ENCODE assay signal across 27 cellular contexts in genomic region chr1:226873771-226874578, GRCh38. TPM values are rescaled to one million over a fixed set of nuclear protein-coding genes. Genes with fewer than 3 reads are reported as not detected.
DNase-seq lines count a peak whose midpoint lies in the region; ATAC-seq and TF ChIP-seq lines count a peak whose summit lies in the region.
"Had no signal": no experiment of that assay in that cellular context is flagged by ENCODE, and none has a peak within 500 bp of the region (broad histone marks: within the 10 kb centered on the region; RNA-seq: fewer than 3 reads in every experiment).

No MANE protein-coding gene starts in this region.

- TF ChIP-seq CTCF in HCT116 (IDR thresholded peaks at IDR 0.05 in 2 of 3, conservative IDR thresholded peaks at IDR 0.05 in 1 of 3; ENCODE audit: borderline replicate concordance in 1 of 3, insufficient read depth in 1 of 3, low read depth in 2 of 3, low read length in 2 of 3) (no peak), endodermal cell (conservative IDR thresholded peaks at IDR 0.05) (no peak), psoas muscle (IDR thresholded peaks at IDR 0.05) (no peak)

- H3K9me3 ChIP-seq in HCT116 (ENCODE audit: control insufficient read depth in 1 of 2, insufficient read depth in 1 of 2, low read depth in 1 of 2, low read length in 2 of 2) = no peaks in the 10 kb centered on the region
- no peaks in the 10 kb centered on the region for H3K9me3 ChIP-seq in endodermal cell (ENCODE audit: control insufficient read depth, low read length)
- no peaks in the 10 kb centered on the region for H3K9me3 ChIP-seq in psoas muscle
- H3K9me3 ChIP-seq: adrenal gland, upper lobe of right lung had no signal

- H3K27me3 ChIP-seq in HCT116 (ENCODE audit: insufficient read depth, low read length) (no peaks in the 10 kb centered on the region), endodermal cell (ENCODE audit: control insufficient read depth, insufficient read depth, low read length, poor library complexity, severe bottlenecking) (peaks cover 5% of the 10 kb centered on the region), psoas muscle (ENCODE audit: insufficient read depth in 3 of 3, low read length in 2 of 3) (no peaks in the 10 kb centered on the region)
- H3K27me3 ChIP-seq: adrenal gland, brain microvascular endothelial cell, upper lobe of right lung had no signal

- no peak overlapping the region for H3K27ac ChIP-seq in HCT116 (ENCODE audit: low read depth, low read length)
- H3K27ac ChIP-seq in endodermal cell (ENCODE audit: low read depth, low read length) = no peak overlapping the region
- peak overlapping the region; percentile 16 for H3K27ac ChIP-seq in psoas muscle
- H3K27ac ChIP-seq: 22Rv1, adrenal gland, brain microvascular endothelial cell, RWPE1, upper lobe of right lung had no signal

- H3K9me3 Mint-ChIP-seq in endodermal cell = no peaks in the 10 kb centered on the region
- H3K9me3 Mint-ChIP-seq: CD8-positive, alpha-beta T cell; naive thymus-derived CD8-positive, alpha-beta T cell; stimulated activated effector memory CD8-positive, alpha-beta T cell treated with anti-CD3 and anti-CD28 coated beads, Interleukin-12 subunit alpha, Interleukin-12 subunit beta, amount 100 ng/mL, for 72 hours; T-cell had no signal

- no peak overlapping the region for H3K4me3 ChIP-seq in HCT116 (replicated peaks in 1 of 2; ENCODE audit: low read depth in 1 of 2, low read length in 2 of 2)
- no peak overlapping the region for H3K4me3 ChIP-seq in endodermal cell (ENCODE audit: low read length)
- no peak overlapping the region for H3K4me3 ChIP-seq in psoas muscle
- H3K4me3 ChIP-seq: adrenal gland, upper lobe of right lung had no signal

- 85 to 90% methylated on average over 2 to 7 of the region's 7 CpGs for WGBS in endodermal cell (ENCODE audit: insufficient coverage in 1 of 2, insufficient read length in 1 of 2), 2 experiments
- WGBS in psoas muscle, 3 donors = 45 to 68% (median 56%) methylated on average over 7 of the region's 7 CpGs

- CTCF ChIA-PET in HCT116 (lab: Charles Lee) = no interaction called here

- no peak overlapping the region for H3K4me3 Mint-ChIP-seq in endodermal cell
- H3K4me3 Mint-ChIP-seq: CD8-positive, alpha-beta T cell; stimulated activated effector memory CD8-positive, alpha-beta T cell treated with anti-CD3 and anti-CD28 coated beads, Interleukin-12 subunit alpha, Interleukin-12 subunit beta, amount 100 ng/mL, for 72 hours; T-cell had no signal

- H3K27ac Mint-ChIP-seq in endodermal cell = no peak overlapping the region
- H3K27ac Mint-ChIP-seq: CD8-positive, alpha-beta T cell; stimulated activated effector memory CD8-positive, alpha-beta T cell treated with anti-CD3 and anti-CD28 coated beads, Interleukin-12 subunit alpha, Interleukin-12 subunit beta, amount 100 ng/mL, for 72 hours; T-cell had no signal

- BruUV-seq in HCT116 (replicated peaks; lab: Mats Ljungman, UMichigan) = no TSS peak

- peaks cover 29% of the 10 kb centered on the region for H3K79me2 ChIP-seq in HCT116 (ENCODE audit: insufficient read depth, low read length)

- intact Hi-C loops in HCT116 (cut with micrococcal nuclease) = no loop called here
- intact Hi-C loops in psoas muscle (cut with DNase I) = no loop called here

- POLR2A ChIA-PET in HCT116 (lab: Charles Lee) = no interaction called here

- H2AFZ ChIP-seq in HCT116 (ENCODE audit: low read depth, low read length, poor library complexity, severe bottlenecking) = no peak overlapping the region

- H3K27me3 Mint-ChIP-seq in endodermal cell (ENCODE audit: insufficient read depth) = peaks cover 12% of the 10 kb centered on the region

- no peak for TF ChIP-seq POLR2A in HCT116 (IDR thresholded peaks at IDR 0.05; ENCODE audit: borderline replicate concordance, extremely low read depth, insufficient read depth, insufficient read length)

- peaks cover 7 to 12% of the 10 kb centered on the region in 2 experiments; a peak in 2 of 4 replicates for H3K36me3 ChIP-seq in HCT116 (ENCODE audit: control insufficient read depth in 1 of 2, insufficient read depth in 2 of 2, low read length in 2 of 2)
- H3K36me3 ChIP-seq in endodermal cell (ENCODE audit: control insufficient read depth, insufficient read depth, low read length) = peaks cover 18% of the 10 kb centered on the region
- peaks cover 0 to 34% of the 10 kb centered on the region in 2 donors for H3K36me3 ChIP-seq in psoas muscle (ENCODE audit: insufficient read depth in 1 of 2, low read depth in 1 of 2)
- H3K36me3 ChIP-seq: adrenal gland, brain microvascular endothelial cell, upper lobe of right lung had no signal

- no peak for TF ChIP-seq RAD21 in HCT116 (IDR thresholded peaks at IDR 0.05; ENCODE audit: low read depth)

- H3K4me1 ChIP-seq in HCT116 (ENCODE audit: control insufficient read depth in 1 of 2, insufficient read depth in 2 of 2, low read length in 2 of 2) = peaks cover 32 to 47% of the 10 kb centered on the region in 2 experiments
- peaks cover 4% of the 10 kb centered on the region for H3K4me1 ChIP-seq in endodermal cell (ENCODE audit: control insufficient read depth, insufficient read depth, low read length)
- peaks cover 24% of the 10 kb centered on the region for H3K4me1 ChIP-seq in psoas muscle

- peak; percentile 22 for DNase-seq in NCI-H510A treated with DMSO at 0.1 percent for 48 hours (lab: John Stamatoyannopoulos, UW)
- no peak for DNase-seq in NCI-H510A (lab: John Stamatoyannopoulos, UW)
- DNase-seq in HCT116 (ENCODE audit: low read depth, low spot score) = no peak
- peak; percentile 32 for DNase-seq in endodermal cell
- DNase-seq in psoas muscle = no peak
- no peak for DNase-seq in superior temporal gyrus (ENCODE audit: extremely low spot score)
- DNase-seq: activated CD4-positive, alpha-beta T cell treated with anti-CD3 and anti-CD28 coated beads for 1 hour; activated naive CD4-positive, alpha-beta T cell; brain microvascular endothelial cell; DMS 273 treated with DMSO at 0.1 percent for 48 hours; EL; kidney; midbrain; MM.1S; naive thymus-derived CD8-positive, alpha-beta T cell; NCI-H1417; NCI-H345; stimulated activated CD4-positive, alpha-beta T cell treated with anti-CD3 and anti-CD28 coated beads, Interleukin-2, amount 100 ng/mL, for 48 hours; T-cell; upper lobe of right lung had no signal

- H3K4me1 Mint-ChIP-seq in endodermal cell = peaks cover 15% of the 10 kb centered on the region

- H3K36me3 Mint-ChIP-seq in endodermal cell (ENCODE audit: low read depth) = peaks cover 16% of the 10 kb centered on the region
- H3K36me3 Mint-ChIP-seq: CD8-positive, alpha-beta T cell; naive thymus-derived CD8-positive, alpha-beta T cell; stimulated activated effector memory CD8-positive, alpha-beta T cell treated with anti-CD3 and anti-CD28 coated beads, Interleukin-12 subunit alpha, Interleukin-12 subunit beta, amount 100 ng/mL, for 72 hours had no signal

- no peak overlapping the region for H3K4me2 ChIP-seq in HCT116 (ENCODE audit: low read length)

- no peaks in the 10 kb centered on the region for H4K20me1 ChIP-seq in HCT116 (ENCODE audit: insufficient read depth)

- no peaks in the 10 kb centered on the region for H3K9me2 ChIP-seq in HCT116 (ENCODE audit: insufficient read depth)

- H3K9ac ChIP-seq in HCT116 (ENCODE audit: low read length) = 0 out of 2 replicates have a peak overlapping the region, but pooled peaks have one; percentile 10
- no peak overlapping the region for H3K9ac ChIP-seq in endodermal cell (ENCODE audit: extremely low read depth, low read length, poor library complexity, severe bottlenecking)

- RAD21 ChIA-PET in HCT116 (lab: Charles Lee; ENCODE audit: low non-redundant PET in 1 of 2, low total read pairs in 2 of 2, uncharacterized antibody in 2 of 2, unreplicated experiment in 2 of 2) = no interaction called here

- no peak for ATAC-seq in HCT116
- ATAC-seq in psoas muscle = no peak
- ATAC-seq in HG02885 (IDR thresholded peaks at IDR 0.05; ENCODE audit: poor library complexity, unreplicated experiment) = no peak
- no peak for ATAC-seq in HG03442 (IDR thresholded peaks at IDR 0.05; ENCODE audit: unreplicated experiment)
- ATAC-seq: CD8-positive, alpha-beta T cell; naive thymus-derived CD8-positive, alpha-beta T cell; stimulated activated effector memory CD8-positive, alpha-beta T cell treated with anti-CD3 and anti-CD28 coated beads, Interleukin-12 subunit alpha, Interleukin-12 subunit beta, amount 100 ng/mL, for 72 hours; T-cell; upper lobe of right lung had no signal

TF ChIP-seq in HCT116, 20 proteins besides CTCF, POLR2A, EP300 and RAD21 (continues in another document):
- TF ChIP-seq JUND (IDR thresholded peaks at IDR 0.05) (no peak), CBX3 (IDR thresholded peaks at IDR 0.05; ENCODE audit: low read depth) (no peak), FOSL1 (IDR thresholded peaks at IDR 0.05; ENCODE audit: low read depth) (no peak), REST (IDR thresholded peaks at IDR 0.05; ENCODE audit: low read depth) (no peak), ELF1 (IDR thresholded peaks at IDR 0.05; ENCODE audit: borderline replicate concordance, low read depth) (no peak), EZH2phosphoT487 (IDR thresholded peaks at IDR 0.05; ENCODE audit: borderline replicate concordance) (no peak)

RNA-seq across cellular contexts. Expression of gene PSEN2, which starts 3.6 kb away (rescaled TPM):
- total RNA-seq in HCT116 (2021; ENCODE audit: unreplicated experiment) (28.5 TPM), endodermal cell (10 to 100 TPM; 21.5 to 25.2 TPM), psoas muscle (10 to 100 TPM; 26.2 to 31.5 (median 28.0) TPM)
- polyA plus RNA-seq in HCT116 (2012) = 12.8 and 14.0 TPM in 2 replicates
- 11.4 TPM for polyA plus RNA-seq in endodermal cell (2013, experiment 1 of 2)
- 10.1 TPM for polyA plus RNA-seq in endodermal cell (2013, experiment 2 of 2)
- 10 to 100 TPM; 15.5 to 30.6 (median 19.4) TPM for polyA plus RNA-seq in psoas muscle

Comparison
In these comparisons a context has a peak if more than half of its experiments do, and no peak if none do; other contexts are left out.
1. DNase-seq: peak in NCI-H510A treated with DMSO at 0.1 percent for 48 hours (single experiment) and endodermal cell (single experiment); none in NCI-H510A (single experiment), HCT116 (single experiment), psoas muscle (0 of 2) and superior temporal gyrus (single experiment).